29 cellular contexts compared by ENCODE assay signal in the genomic region with DNA sequence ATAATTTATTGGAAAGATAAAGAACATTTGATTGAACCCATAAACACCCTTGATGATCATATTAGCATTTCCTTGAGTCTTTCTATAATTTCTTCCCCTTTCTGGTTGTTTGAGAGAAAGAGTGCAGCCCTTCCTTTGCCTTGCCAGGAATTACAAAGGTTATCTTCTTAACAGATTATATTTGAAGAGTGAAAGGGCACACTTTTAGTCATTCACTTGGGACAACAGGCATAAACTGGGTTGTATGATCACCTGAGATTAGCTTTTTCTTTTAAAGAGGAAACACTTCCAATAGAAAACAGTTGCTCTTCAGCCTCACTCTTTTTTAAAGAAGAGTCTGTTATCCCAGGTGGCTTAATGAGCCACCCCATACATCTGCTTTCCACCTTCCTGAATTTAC.
"Had no signal": no experiment of that assay in that cellular context is flagged by ENCODE, and none has a peak within 500 bp of the region (broad histone marks: within the 10 kb centered on the region; RNA-seq: fewer than 3 reads in every experiment).

No MANE protein-coding gene starts in this region.

- DNase-seq: activated CD4-positive, alpha-beta memory T cell treated with anti-CD3 and anti-CD28 coated beads, Interleukin-2, amount 10 ng/mL, durations not matched to agents 7 days and 5 days; activated CD4-positive, alpha-beta T cell treated with anti-CD3 and anti-CD28 coated beads for 36 hours; activated CD4-positive, alpha-beta T cell treated with anti-CD3 and anti-CD28 coated beads, Interleukin-2, amount 10 ng/mL, durations not matched to agents 7 days and 5 days; activated CD4-positive, alpha-beta T cell treated with anti-CD3 and anti-CD28 coated beads, Interleukin-2, amount 50 U/mL, for 4 hours; activated CD4-positive, CD25-positive, alpha-beta regulatory T cell; activated CD4-positive, CD25-positive, alpha-beta regulatory T cell treated with anti-CD3 and anti-CD28 coated beads, Interleukin-2, amount 50 U/mL, for 72 hours; activated CD8-positive, alpha-beta memory T cell treated with anti-CD3 and anti-CD28 coated beads, Interleukin-2, amount 50 U/mL, for 48 hours; activated gamma-delta T cell; activated naive CD4-positive, alpha-beta T cell; activated naive CD4-positive, alpha-beta T cell treated with anti-CD3 and anti-CD28 coated beads, Interleukin-2, amount 10 ng/mL, durations not matched to agents 7 days and 5 days; activated naive CD8-positive, alpha-beta T cell treated with anti-CD3 and anti-CD28 coated beads, Interleukin-2, amount 10 ng/mL, durations not matched to agents 7 days and 5 days; activated T-cell treated with anti-CD3 and anti-CD28 coated beads for 4 hours; activated T-cell treated with anti-CD3 and anti-CD28 coated beads, Interleukin-2, amount 50 U/mL, for 24 hours; activated T-cell treated with anti-CD3 and anti-CD28 coated beads, Interleukin-2, amount 50 U/mL, for 72 hours; central memory CD4-positive, alpha-beta T cell; cerebellar nuclear complex; dorsolateral prefrontal cortex; effector memory CD4-positive, alpha-beta T cell; endodermal cell; foreskin fibroblast; T-helper 2 cell had no signal

- H3K4me3 Mint-ChIP-seq: activated CD4-positive, alpha-beta memory T cell treated with anti-CD3 and anti-CD28 coated beads, Interleukin-2, amount 10 ng/mL, durations not matched to agents 7 days and 5 days; activated CD4-positive, alpha-beta T cell treated with anti-CD3 and anti-CD28 coated beads for 36 hours; activated CD4-positive, alpha-beta T cell treated with anti-CD3 and anti-CD28 coated beads, Interleukin-2, amount 10 ng/mL, durations not matched to agents 7 days and 5 days; activated naive CD4-positive, alpha-beta T cell treated with anti-CD3 and anti-CD28 coated beads, Interleukin-2, amount 10 ng/mL, durations not matched to agents 7 days and 5 days; activated naive CD8-positive, alpha-beta T cell treated with anti-CD3 and anti-CD28 coated beads, Interleukin-2, amount 10 ng/mL, durations not matched to agents 7 days and 5 days; activated T-cell treated with anti-CD3 and anti-CD28 coated beads, Interleukin-2, amount 50 U/mL, for 24 hours; activated T-cell treated with anti-CD3 and anti-CD28 coated beads, Interleukin-2, amount 50 U/mL, for 72 hours; brain; dendritic cell treated with granulocyte-macrophage colony-stimulating factor and Interleukin-4, amounts not matched to agents 40 ng/mL and 50 ng/mL, for 4 days; endodermal cell had no signal

- H3K36me3 Mint-ChIP-seq: activated naive CD4-positive, alpha-beta T cell treated with anti-CD3 and anti-CD28 coated beads, Interleukin-2, amount 10 ng/mL, durations not matched to agents 7 days and 5 days; activated naive CD4-positive, alpha-beta T cell treated with anti-CD3 and anti-CD28 coated beads, Interleukin-2, amount 50 U/mL, for 72 hours; activated naive CD8-positive, alpha-beta T cell treated with anti-CD3 and anti-CD28 coated beads, Interleukin-2, amount 10 ng/mL, durations not matched to agents 7 days and 5 days; brain had no signal

- H3K4me1 ChIP-seq: ascending aorta, breast epithelium had no signal

- H3K9me3 Mint-ChIP-seq: activated CD4-positive, alpha-beta memory T cell treated with anti-CD3 and anti-CD28 coated beads, Interleukin-2, amount 10 ng/mL, durations not matched to agents 7 days and 5 days; activated CD4-positive, alpha-beta T cell treated with anti-CD3 and anti-CD28 coated beads, Interleukin-2, amount 10 ng/mL, durations not matched to agents 7 days and 5 days; activated naive CD4-positive, alpha-beta T cell treated with anti-CD3 and anti-CD28 coated beads, Interleukin-2, amount 10 ng/mL, durations not matched to agents 7 days and 5 days; activated naive CD4-positive, alpha-beta T cell treated with anti-CD3 and anti-CD28 coated beads, Interleukin-2, amount 50 U/mL, for 72 hours; activated naive CD8-positive, alpha-beta T cell treated with anti-CD3 and anti-CD28 coated beads, Interleukin-2, amount 10 ng/mL, durations not matched to agents 7 days and 5 days; activated T-cell treated with anti-CD3 and anti-CD28 coated beads, Interleukin-2, amount 50 U/mL, for 24 hours; activated T-cell treated with anti-CD3 and anti-CD28 coated beads, Interleukin-2, amount 50 U/mL, for 72 hours; dendritic cell treated with granulocyte-macrophage colony-stimulating factor and Interleukin-4, amounts not matched to agents 40 ng/mL and 50 ng/mL, for 4 days; endodermal cell had no signal

- H3K9me3 ChIP-seq: ascending aorta, breast epithelium had no signal

- H3K27me3 Mint-ChIP-seq: activated CD4-positive, alpha-beta memory T cell treated with anti-CD3 and anti-CD28 coated beads, Interleukin-2, amount 10 ng/mL, durations not matched to agents 7 days and 5 days; activated CD4-positive, alpha-beta T cell treated with anti-CD3 and anti-CD28 coated beads for 36 hours; activated CD4-positive, alpha-beta T cell treated with anti-CD3 and anti-CD28 coated beads, Interleukin-2, amount 10 ng/mL, durations not matched to agents 7 days and 5 days; activated naive CD4-positive, alpha-beta T cell treated with anti-CD3 and anti-CD28 coated beads, Interleukin-2, amount 10 ng/mL, durations not matched to agents 7 days and 5 days; activated naive CD8-positive, alpha-beta T cell treated with anti-CD3 and anti-CD28 coated beads, Interleukin-2, amount 10 ng/mL, durations not matched to agents 7 days and 5 days; activated T-cell treated with anti-CD3 and anti-CD28 coated beads, Interleukin-2, amount 50 U/mL, for 24 hours; brain; dendritic cell treated with granulocyte-macrophage colony-stimulating factor and Interleukin-4, amounts not matched to agents 40 ng/mL and 50 ng/mL, for 4 days had no signal

- H3K4me1 Mint-ChIP-seq: activated CD4-positive, alpha-beta memory T cell treated with anti-CD3 and anti-CD28 coated beads, Interleukin-2, amount 10 ng/mL, durations not matched to agents 7 days and 5 days; activated CD4-positive, alpha-beta T cell treated with anti-CD3 and anti-CD28 coated beads for 36 hours; activated CD4-positive, alpha-beta T cell treated with anti-CD3 and anti-CD28 coated beads, Interleukin-2, amount 10 ng/mL, durations not matched to agents 7 days and 5 days; activated naive CD4-positive, alpha-beta T cell treated with anti-CD3 and anti-CD28 coated beads, Interleukin-2, amount 10 ng/mL, durations not matched to agents 7 days and 5 days; activated naive CD8-positive, alpha-beta T cell treated with anti-CD3 and anti-CD28 coated beads, Interleukin-2, amount 10 ng/mL, durations not matched to agents 7 days and 5 days had no signal

- H3K27me3 ChIP-seq: ascending aorta, breast epithelium, cardiac muscle cell had no signal

- H3K36me3 ChIP-seq: ascending aorta, breast epithelium, cardiac muscle cell had no signal

- H3K27ac Mint-ChIP-seq: activated CD4-positive, alpha-beta memory T cell treated with anti-CD3 and anti-CD28 coated beads, Interleukin-2, amount 10 ng/mL, durations not matched to agents 7 days and 5 days; activated CD4-positive, alpha-beta T cell treated with anti-CD3 and anti-CD28 coated beads for 36 hours; activated CD4-positive, alpha-beta T cell treated with anti-CD3 and anti-CD28 coated beads, Interleukin-2, amount 10 ng/mL, durations not matched to agents 7 days and 5 days; activated naive CD4-positive, alpha-beta T cell treated with anti-CD3 and anti-CD28 coated beads, Interleukin-2, amount 10 ng/mL, durations not matched to agents 7 days and 5 days; activated naive CD4-positive, alpha-beta T cell treated with anti-CD3 and anti-CD28 coated beads, Interleukin-2, amount 50 U/mL, for 72 hours; activated naive CD8-positive, alpha-beta T cell treated with anti-CD3 and anti-CD28 coated beads, Interleukin-2, amount 10 ng/mL, durations not matched to agents 7 days and 5 days; activated T-cell treated with anti-CD3 and anti-CD28 coated beads, Interleukin-2, amount 50 U/mL, for 24 hours; activated T-cell treated with anti-CD3 and anti-CD28 coated beads, Interleukin-2, amount 50 U/mL, for 72 hours; brain; dendritic cell treated with granulocyte-macrophage colony-stimulating factor and Interleukin-4, amounts not matched to agents 40 ng/mL and 50 ng/mL, for 4 days; endodermal cell had no signal

- ATAC-seq: activated CD4-positive, alpha-beta T cell treated with anti-CD3 and anti-CD28 coated beads for 36 hours; activated naive CD4-positive, alpha-beta T cell treated with anti-CD3 and anti-CD28 coated beads, Interleukin-2, amount 50 U/mL, for 72 hours; activated T-cell treated with anti-CD3 and anti-CD28 coated beads, Interleukin-2, amount 50 U/mL, for 72 hours; esophagus mucosa had no signal

- H3K27ac ChIP-seq: ascending aorta, breast epithelium, cardiac muscle cell, coronary artery, dorsolateral prefrontal cortex had no signal

- H3K4me3 ChIP-seq: ascending aorta, breast epithelium, cardiac muscle cell, coronary artery, dorsolateral prefrontal cortex had no signal
